27 cellular contexts compared by ENCODE assay signal in the genomic region with DNA sequence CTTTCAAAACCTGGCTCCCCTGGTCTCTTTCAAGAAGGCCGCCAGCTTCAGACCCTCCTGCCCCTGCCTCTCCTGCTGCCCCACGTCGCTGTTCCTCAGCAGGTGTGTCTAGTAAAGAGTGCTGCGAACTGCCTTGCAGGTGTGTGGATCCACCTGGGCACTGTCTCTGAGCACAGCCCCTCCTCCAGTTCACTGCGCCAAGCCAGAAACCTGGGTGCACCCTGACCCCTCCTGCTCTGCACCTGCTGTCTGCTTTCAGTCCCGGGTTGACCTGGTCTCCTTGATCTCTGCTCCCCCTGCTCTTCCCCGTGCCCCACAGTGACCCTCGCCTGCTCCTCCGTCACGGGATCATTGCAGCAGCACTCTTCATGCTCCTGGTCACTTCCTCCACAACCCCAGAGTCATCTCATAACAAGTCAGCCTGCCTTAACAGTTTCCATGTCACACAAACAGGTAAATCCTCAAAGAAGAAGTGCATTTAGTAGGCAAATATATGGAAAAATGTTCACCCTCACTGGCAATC. TPM values are rescaled to one million over a fixed set of nuclear protein-coding genes. Genes with fewer than 3 reads are reported as not detected.
"Had no signal": no experiment of that assay in that cellular context is flagged by ENCODE, and none has a peak within 500 bp of the region (broad histone marks: within the 10 kb centered on the region; RNA-seq: fewer than 3 reads in every experiment).

No MANE protein-coding gene starts in this region.

- H3K27me3 ChIP-seq: ascending aorta, right lobe of liver, tibial artery had no signal

- H3K9me3 Mint-ChIP-seq: activated CD4-positive, alpha-beta T cell treated with anti-CD3 and anti-CD28 coated beads, Interleukin-2, amount 10 ng/mL, durations not matched to agents 7 days and 5 days; activated CD8-positive, alpha-beta T cell treated with anti-CD3 and anti-CD28 coated beads for 36 hours; effector memory CD8-positive, alpha-beta T cell; natural killer cell; stimulated activated effector memory CD8-positive, alpha-beta T cell treated with anti-CD3 and anti-CD28 coated beads, Interleukin-12 subunit alpha, Interleukin-12 subunit beta, amount 100 ng/mL, for 72 hours; stimulated activated naive CD8-positive, alpha-beta T cell treated with anti-CD3 and anti-CD28 coated beads, Interleukin-15, amount 100 ng/mL, for 72 hours; T-helper 1 cell treated with Interleukin-12 subunit alpha and Interleukin-12 subunit beta and Interleukin-4 antibody, amounts not matched to agents 30 μg/mL and 1 μg/mL, for 36 hours had no signal

- DNase-seq: activated CD4-positive, alpha-beta T cell treated with anti-CD3 and anti-CD28 coated beads, Interleukin-2, amount 10 ng/mL, durations not matched to agents 7 days and 5 days; activated CD8-positive, alpha-beta memory T cell treated with anti-CD3 and anti-CD28 coated beads, Interleukin-2, amount 10 ng/mL, durations not matched to agents 7 days and 5 days; activated CD8-positive, alpha-beta T cell treated with anti-CD3 and anti-CD28 coated beads for 36 hours; activated effector memory CD4-positive, alpha-beta T cell treated with anti-CD3 and anti-CD28 coated beads, Interleukin-2, amount 50 U/mL, for 16 hours; activated naive CD4-positive, alpha-beta T cell treated with anti-CD3 and anti-CD28 coated beads, Interleukin-2, amount 50 U/mL, for 16 hours; activated T-cell treated with anti-CD3 and anti-CD28 coated beads for 4 hours; central memory CD4-positive, alpha-beta T cell; effector memory CD8-positive, alpha-beta T cell; hippocampal formation; midbrain; natural killer cell; nucleus accumbens; right lobe of liver; stimulated activated CD4-positive, alpha-beta T cell treated with anti-CD3 and anti-CD28 coated beads, Interleukin-2, amount 100 ng/mL, for 24 hours; stimulated activated naive CD8-positive, alpha-beta T cell treated with anti-CD3 and anti-CD28 coated beads, Interleukin-15, amount 100 ng/mL, for 72 hours; tibial artery had no signal

- H3K4me1 ChIP-seq: ascending aorta, right lobe of liver, tibial artery had no signal

- H3K27me3 Mint-ChIP-seq: activated CD8-positive, alpha-beta T cell treated with anti-CD3 and anti-CD28 coated beads for 36 hours had no signal

- H3K36me3 ChIP-seq: ascending aorta, right lobe of liver, tibial artery had no signal

- H3K27ac ChIP-seq: ascending aorta, right lobe of liver, skin epidermis, tibial artery had no signal

- H3K36me3 Mint-ChIP-seq: activated CD8-positive, alpha-beta memory T cell treated with anti-CD3 and anti-CD28 coated beads, Interleukin-2, amount 10 ng/mL, durations not matched to agents 7 days and 5 days; natural killer cell had no signal

- ATAC-seq: activated CD4-positive, CD25-positive, alpha-beta regulatory T cell treated with anti-CD3 and anti-CD28 coated beads, Interleukin-2, amount 50 U/mL, for 24 hours; activated CD8-positive, alpha-beta memory T cell treated with anti-CD3 and anti-CD28 coated beads, Interleukin-2, amount 10 ng/mL, durations not matched to agents 7 days and 5 days; activated CD8-positive, alpha-beta T cell treated with anti-CD3 and anti-CD28 coated beads for 36 hours; effector memory CD8-positive, alpha-beta T cell; esophagus mucosa; natural killer cell; stimulated activated effector memory CD8-positive, alpha-beta T cell treated with anti-CD3 and anti-CD28 coated beads, Interleukin-12 subunit alpha, Interleukin-12 subunit beta, amount 100 ng/mL, for 72 hours; stimulated activated naive CD8-positive, alpha-beta T cell treated with anti-CD3 and anti-CD28 coated beads, Interleukin-15, amount 100 ng/mL, for 72 hours had no signal

- H3K4me3 ChIP-seq: ascending aorta, right lobe of liver, skin epidermis, tibial artery had no signal

- H3K4me3 Mint-ChIP-seq: activated CD4-positive, alpha-beta T cell treated with anti-CD3 and anti-CD28 coated beads, Interleukin-2, amount 10 ng/mL, durations not matched to agents 7 days and 5 days; activated CD8-positive, alpha-beta memory T cell treated with anti-CD3 and anti-CD28 coated beads, Interleukin-2, amount 10 ng/mL, durations not matched to agents 7 days and 5 days; activated CD8-positive, alpha-beta T cell treated with anti-CD3 and anti-CD28 coated beads for 36 hours; effector memory CD8-positive, alpha-beta T cell; natural killer cell; stimulated activated effector memory CD8-positive, alpha-beta T cell treated with anti-CD3 and anti-CD28 coated beads, Interleukin-12 subunit alpha, Interleukin-12 subunit beta, amount 100 ng/mL, for 72 hours; stimulated activated naive CD8-positive, alpha-beta T cell treated with anti-CD3 and anti-CD28 coated beads, Interleukin-15, amount 100 ng/mL, for 72 hours; T-helper 1 cell treated with Interleukin-12 subunit alpha and Interleukin-12 subunit beta and Interleukin-4 antibody, amounts not matched to agents 30 μg/mL and 1 μg/mL, for 36 hours had no signal

- H3K27ac Mint-ChIP-seq: activated CD4-positive, alpha-beta T cell treated with anti-CD3 and anti-CD28 coated beads, Interleukin-2, amount 10 ng/mL, durations not matched to agents 7 days and 5 days; activated CD8-positive, alpha-beta memory T cell treated with anti-CD3 and anti-CD28 coated beads, Interleukin-2, amount 10 ng/mL, durations not matched to agents 7 days and 5 days; activated CD8-positive, alpha-beta T cell treated with anti-CD3 and anti-CD28 coated beads for 36 hours; effector memory CD8-positive, alpha-beta T cell; natural killer cell; stimulated activated effector memory CD8-positive, alpha-beta T cell treated with anti-CD3 and anti-CD28 coated beads, Interleukin-12 subunit alpha, Interleukin-12 subunit beta, amount 100 ng/mL, for 72 hours; stimulated activated naive CD8-positive, alpha-beta T cell treated with anti-CD3 and anti-CD28 coated beads, Interleukin-15, amount 100 ng/mL, for 72 hours; T-helper 1 cell treated with Interleukin-12 subunit alpha and Interleukin-12 subunit beta and Interleukin-4 antibody, amounts not matched to agents 30 μg/mL and 1 μg/mL, for 36 hours had no signal

- H3K4me1 Mint-ChIP-seq: activated CD4-positive, alpha-beta T cell treated with anti-CD3 and anti-CD28 coated beads, Interleukin-2, amount 10 ng/mL, durations not matched to agents 7 days and 5 days; activated CD8-positive, alpha-beta memory T cell treated with anti-CD3 and anti-CD28 coated beads, Interleukin-2, amount 10 ng/mL, durations not matched to agents 7 days and 5 days; natural killer cell; stimulated activated effector memory CD8-positive, alpha-beta T cell treated with anti-CD3 and anti-CD28 coated beads, Interleukin-12 subunit alpha, Interleukin-12 subunit beta, amount 100 ng/mL, for 72 hours; stimulated activated naive CD8-positive, alpha-beta T cell treated with anti-CD3 and anti-CD28 coated beads, Interleukin-15, amount 100 ng/mL, for 72 hours had no signal

- H3K9me3 ChIP-seq: ascending aorta, right lobe of liver, tibial artery had no signal

RNA-seq across cellular contexts. Expression of gene A3GALT2, which starts 6.5 kb away (rescaled TPM):
- total RNA-seq: activated CD4-positive, alpha-beta T cell treated with anti-CD3 and anti-CD28 coated beads, Interleukin-2, amount 10 ng/mL, durations not matched to agents 7 days and 5 days; activated CD8-positive, alpha-beta memory T cell treated with anti-CD3 and anti-CD28 coated beads, Interleukin-2, amount 10 ng/mL, durations not matched to agents 7 days and 5 days; activated CD8-positive, alpha-beta T cell treated with anti-CD3 and anti-CD28 coated beads for 36 hours; ascending aorta; dermis microvascular lymphatic vessel endothelial cell; endothelial cell of umbilical vein; esophagus mucosa; frontal cortex; liver; natural killer cell; right lobe of liver; urinary bladder had no signal
- polyA plus RNA-seq: endothelial cell of umbilical vein, liver, urinary bladder had no signal
